22 cellular contexts compared by ENCODE assay signal in genomic region chr4:129994715-129995114, GRCh38.
DNase-seq lines count a peak whose midpoint lies in the region; ATAC-seq and TF ChIP-seq lines count a peak whose summit lies in the region.
"Had no signal": no experiment of that assay in that cellular context is flagged by ENCODE, and none has a peak within 500 bp of the region (broad histone marks: within the 10 kb centered on the region; RNA-seq: fewer than 3 reads in every experiment).

No MANE protein-coding gene starts in this region.

- CTCF ChIA-PET in activated CD8-positive, alpha-beta T cell treated with anti-CD3 and anti-CD28 coated beads, Interleukin-2, amount 10 ng/mL, durations not matched to agents 7 days and 5 days (lab: Charles Lee): no interaction called here
- CTCF ChIA-PET in Calu3 (lab: Charles Lee): no interaction called here

- ATAC-seq in GM18517 (IDR thresholded peaks at IDR 0.05; ENCODE audit: unreplicated experiment) (peak; percentile 84), GM19468 (IDR thresholded peaks at IDR 0.05; ENCODE audit: extremely low read depth, unreplicated experiment) (peak; percentile 75), HG02973 (IDR thresholded peaks at IDR 0.05; ENCODE audit: unreplicated experiment) (peak; percentile 61), HG03558 (IDR thresholded peaks at IDR 0.05; ENCODE audit: extremely low read depth, unreplicated experiment) (peak; percentile 60)
- no peak for ATAC-seq in activated CD8-positive, alpha-beta T cell treated with anti-CD3 and anti-CD28 coated beads, Interleukin-2, amount 10 ng/mL, durations not matched to agents 7 days and 5 days
- no peak for ATAC-seq in activated naive CD8-positive, alpha-beta T cell treated with anti-CD3 and anti-CD28 coated beads, Interleukin-2, amount 50 U/mL, for 24 hours
- ATAC-seq: A549, K562, Right ventricle myocardium inferior, upper lobe of right lung had no signal

- no peaks in the 10 kb centered on the region for H3K4me1 Mint-ChIP-seq in activated CD8-positive, alpha-beta T cell treated with anti-CD3 and anti-CD28 coated beads, Interleukin-2, amount 10 ng/mL, durations not matched to agents 7 days and 5 days (ENCODE audit: low read depth)
- no peaks in the 10 kb centered on the region for H3K4me1 Mint-ChIP-seq in activated naive CD8-positive, alpha-beta T cell treated with anti-CD3 and anti-CD28 coated beads, Interleukin-2, amount 50 U/mL, for 24 hours
- H3K4me1 Mint-ChIP-seq in Calu3 (ENCODE audit: low read depth, unreplicated experiment): no peaks in the 10 kb centered on the region
- H3K4me1 Mint-ChIP-seq: memory B cell, naive B cell had no signal

- no peak for TF ChIP-seq CTCF in Calu3 (IDR thresholded peaks at IDR 0.05; ENCODE audit: unreplicated experiment)

- H3K27me3 Mint-ChIP-seq in activated CD8-positive, alpha-beta T cell treated with anti-CD3 and anti-CD28 coated beads, Interleukin-2, amount 10 ng/mL, durations not matched to agents 7 days and 5 days (ENCODE audit: low read depth): no peaks in the 10 kb centered on the region
- no peaks in the 10 kb centered on the region for H3K27me3 Mint-ChIP-seq in activated naive CD8-positive, alpha-beta T cell treated with anti-CD3 and anti-CD28 coated beads, Interleukin-2, amount 50 U/mL, for 24 hours
- H3K27me3 Mint-ChIP-seq in Calu3 (ENCODE audit: unreplicated experiment): no peaks in the 10 kb centered on the region
- H3K27me3 Mint-ChIP-seq: activated naive CD8-positive, alpha-beta T cell; memory B cell; naive B cell had no signal

- peaks cover 6% of the 10 kb centered on the region for H3K9me3 Mint-ChIP-seq in activated CD8-positive, alpha-beta T cell treated with anti-CD3 and anti-CD28 coated beads, Interleukin-2, amount 10 ng/mL, durations not matched to agents 7 days and 5 days (ENCODE audit: insufficient read depth)
- H3K9me3 Mint-ChIP-seq in activated naive CD8-positive, alpha-beta T cell treated with anti-CD3 and anti-CD28 coated beads, Interleukin-2, amount 50 U/mL, for 24 hours: peaks cover 7% of the 10 kb centered on the region
- H3K9me3 Mint-ChIP-seq in Calu3 (ENCODE audit: low read depth, unreplicated experiment): peaks cover 3% of the 10 kb centered on the region
- H3K9me3 Mint-ChIP-seq: memory B cell had no signal

- DNase-seq in activated CD8-positive, alpha-beta T cell treated with anti-CD3 and anti-CD28 coated beads, Interleukin-2, amount 10 ng/mL, durations not matched to agents 7 days and 5 days: no peak
- DNase-seq in activated naive CD8-positive, alpha-beta T cell treated with anti-CD3 and anti-CD28 coated beads, Interleukin-2, amount 50 U/mL, for 24 hours: no peak
- DNase-seq in SHP77 treated with DMSO at 0.1 percent for 48 hours (lab: John Stamatoyannopoulos, UW): no peak
- no peak for DNase-seq in Calu3
- DNase-seq: activated CD4-positive, alpha-beta T cell treated with anti-CD3 and anti-CD28 coated beads, Interleukin-2, amount 50 U/mL, for 48 hours; foreskin fibroblast; naive B cell; NCI-H2029; NCI-H510A; stimulated activated CD4-positive, alpha-beta T cell treated with anti-CD3 and anti-CD28 coated beads, Interleukin-2, amount 100 ng/mL, for 24 hours; stomach; T-helper 1 cell; upper lobe of right lung had no signal

- POLR2A ChIA-PET in activated CD8-positive, alpha-beta T cell treated with anti-CD3 and anti-CD28 coated beads, Interleukin-2, amount 10 ng/mL, durations not matched to agents 7 days and 5 days (lab: Charles Lee): no interaction called here

- intact Hi-C loops in Calu3 (cut with micrococcal nuclease; ENCODE audit: unreplicated experiment): no loop called here

- no TSS peak for BruUV-seq in Calu3 (replicated peaks; lab: Mats Ljungman, UMichigan)

- no peak overlapping the region for H3K27ac Mint-ChIP-seq in activated CD8-positive, alpha-beta T cell treated with anti-CD3 and anti-CD28 coated beads, Interleukin-2, amount 10 ng/mL, durations not matched to agents 7 days and 5 days
- no peak overlapping the region for H3K27ac Mint-ChIP-seq in activated naive CD8-positive, alpha-beta T cell treated with anti-CD3 and anti-CD28 coated beads, Interleukin-2, amount 50 U/mL, for 24 hours
- H3K27ac Mint-ChIP-seq in Calu3 (ENCODE audit: unreplicated experiment): no peak overlapping the region
- H3K27ac Mint-ChIP-seq: activated naive CD8-positive, alpha-beta T cell; memory B cell; naive B cell had no signal

- no peak overlapping the region for H3K4me3 Mint-ChIP-seq in activated CD8-positive, alpha-beta T cell treated with anti-CD3 and anti-CD28 coated beads, Interleukin-2, amount 10 ng/mL, durations not matched to agents 7 days and 5 days
- H3K4me3 Mint-ChIP-seq in activated naive CD8-positive, alpha-beta T cell treated with anti-CD3 and anti-CD28 coated beads, Interleukin-2, amount 50 U/mL, for 24 hours: no peak overlapping the region
- H3K4me3 Mint-ChIP-seq in Calu3 (ENCODE audit: low read depth, unreplicated experiment): no peak overlapping the region
- H3K4me3 Mint-ChIP-seq: activated naive CD8-positive, alpha-beta T cell; memory B cell; naive B cell had no signal

- no peaks in the 10 kb centered on the region for H3K36me3 Mint-ChIP-seq in activated CD8-positive, alpha-beta T cell treated with anti-CD3 and anti-CD28 coated beads, Interleukin-2, amount 10 ng/mL, durations not matched to agents 7 days and 5 days (ENCODE audit: low read depth)
- no peaks in the 10 kb centered on the region for H3K36me3 Mint-ChIP-seq in activated naive CD8-positive, alpha-beta T cell treated with anti-CD3 and anti-CD28 coated beads, Interleukin-2, amount 50 U/mL, for 24 hours (ENCODE audit: low read depth)
- no peaks in the 10 kb centered on the region for H3K36me3 Mint-ChIP-seq in Calu3 (ENCODE audit: insufficient read depth, unreplicated experiment)
- H3K36me3 Mint-ChIP-seq: activated naive CD8-positive, alpha-beta T cell; memory B cell; naive B cell had no signal

Comparison
In these comparisons a context has a peak if more than half of its experiments do, and no peak if none do; other contexts are left out.
1. ATAC-seq: peak in GM18517 (single experiment), GM19468 (single experiment), HG02973 (single experiment) and HG03558 (single experiment); none in activated CD8-positive, alpha-beta T cell treated with anti-CD3 and anti-CD28 coated beads, Interleukin-2, amount 10 ng/mL, durations not matched to agents 7 days and 5 days (single experiment) and activated naive CD8-positive, alpha-beta T cell treated with anti-CD3 and anti-CD28 coated beads, Interleukin-2, amount 50 U/mL, for 24 hours (single experiment).